ENCODE assay signal across 1 cellular context in the genomic region with DNA sequence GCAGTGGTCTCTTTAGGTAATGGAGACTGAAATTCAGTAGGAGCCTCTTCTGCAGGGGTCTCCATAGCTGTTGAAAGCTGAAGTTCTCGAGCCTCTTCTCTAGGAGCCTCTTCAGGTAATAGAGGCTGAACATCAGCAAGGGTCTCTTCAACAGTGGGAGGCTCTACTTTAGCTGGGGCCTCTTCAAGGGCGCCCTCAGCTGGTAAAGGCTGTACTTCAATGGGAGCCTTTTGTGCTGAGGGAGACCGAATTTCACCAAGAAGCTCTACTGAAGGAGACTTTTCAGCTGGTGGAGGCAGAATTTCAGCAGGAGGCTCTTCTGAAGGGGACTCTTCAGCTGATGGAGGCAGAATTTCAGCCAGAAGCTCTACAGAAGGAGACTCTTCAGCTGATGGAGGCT.
TF ChIP-seq lines count a peak whose summit lies in the region.

No MANE protein-coding gene starts in this region.

TF ChIP-seq in HEK293T, 16 proteins besides CTCF, POLR2A, EP300 and RAD21:
- TF ChIP-seq, protein P1, sequence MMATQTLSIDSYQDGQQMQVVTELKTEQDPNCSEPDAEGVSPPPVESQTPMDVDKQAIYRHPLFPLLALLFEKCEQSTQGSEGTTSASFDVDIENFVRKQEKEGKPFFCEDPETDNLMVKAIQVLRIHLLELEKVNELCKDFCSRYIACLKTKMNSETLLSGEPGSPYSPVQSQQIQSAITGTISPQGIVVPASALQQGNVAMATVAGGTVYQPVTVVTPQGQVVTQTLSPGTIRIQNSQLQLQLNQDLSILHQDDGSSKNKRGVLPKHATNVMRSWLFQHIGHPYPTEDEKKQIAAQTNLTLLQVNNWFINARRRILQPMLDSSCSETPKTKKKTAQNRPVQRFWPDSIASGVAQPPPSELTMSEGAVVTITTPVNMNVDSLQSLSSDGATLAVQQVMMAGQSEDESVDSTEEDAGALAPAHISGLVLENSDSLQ (IDR thresholded peaks at IDR 0.05): no peak
- TF ChIP-seq CTBP1 (IDR thresholded peaks at IDR 0.05; ENCODE audit: borderline replicate concordance) (no peak), FOXA1 (IDR thresholded peaks at IDR 0.05) (no peak), ARNT (IDR thresholded peaks at IDR 0.05) (no peak), LEF1 (IDR thresholded peaks at IDR 0.05; ENCODE audit: borderline replicate concordance) (no peak), L3MBTL2 (conservative IDR thresholded peaks at IDR 0.05) (no peak), TARDBP (IDR thresholded peaks at IDR 0.05) (no peak), ELF4 (IDR thresholded peaks at IDR 0.05) (no peak), HDGF (IDR thresholded peaks at IDR 0.05; ENCODE audit: borderline replicate concordance) (no peak), BHLHE40 (IDR thresholded peaks at IDR 0.05; ENCODE audit: borderline replicate concordance) (no peak), SUZ12 (IDR thresholded peaks at IDR 0.05) (no peak)
